1 cellular context compared by ENCODE assay signal in the genomic region with DNA sequence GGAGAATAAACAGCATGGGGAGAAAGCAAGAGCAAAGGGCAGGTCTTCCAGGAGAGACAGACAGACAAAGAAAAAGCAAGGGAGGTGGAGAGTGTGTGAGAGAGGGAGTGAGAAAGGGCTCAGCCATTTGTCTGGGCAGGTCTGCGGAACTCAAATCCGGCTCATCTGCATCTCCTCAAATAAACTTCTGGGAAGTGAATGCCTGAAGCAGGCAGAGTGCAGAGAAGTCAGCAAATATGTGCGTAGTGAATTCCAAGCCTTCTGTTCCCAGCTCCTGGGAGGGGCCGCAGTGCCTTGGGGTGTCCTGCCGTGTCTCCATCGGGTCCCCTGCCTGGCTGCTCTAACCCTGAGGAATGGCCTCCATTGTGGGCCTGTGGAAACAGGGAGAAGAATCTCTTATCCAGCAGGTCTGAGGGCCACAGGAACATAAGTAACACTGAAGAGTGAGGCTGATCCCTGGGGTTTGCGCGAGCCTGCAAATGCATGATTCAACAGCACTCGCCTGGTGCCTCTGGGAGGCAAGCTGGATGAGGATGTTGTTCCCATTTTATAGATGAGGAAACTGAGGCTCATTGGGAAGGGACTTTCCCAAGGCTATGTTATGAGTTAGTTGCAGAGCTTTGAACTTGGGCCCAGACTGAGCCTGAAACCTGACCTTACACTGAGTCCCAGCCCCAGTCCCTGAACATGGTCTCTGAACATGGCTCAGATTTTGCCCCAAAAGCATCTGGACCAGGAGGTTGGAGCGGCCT.
TF ChIP-seq lines count a peak whose summit lies in the region.

No MANE protein-coding gene starts in this region.

TF ChIP-seq in GM23338, 12 proteins besides CTCF, POLR2A, EP300 and RAD21 (continued from another document):
- TF ChIP-seq, protein P1, sequence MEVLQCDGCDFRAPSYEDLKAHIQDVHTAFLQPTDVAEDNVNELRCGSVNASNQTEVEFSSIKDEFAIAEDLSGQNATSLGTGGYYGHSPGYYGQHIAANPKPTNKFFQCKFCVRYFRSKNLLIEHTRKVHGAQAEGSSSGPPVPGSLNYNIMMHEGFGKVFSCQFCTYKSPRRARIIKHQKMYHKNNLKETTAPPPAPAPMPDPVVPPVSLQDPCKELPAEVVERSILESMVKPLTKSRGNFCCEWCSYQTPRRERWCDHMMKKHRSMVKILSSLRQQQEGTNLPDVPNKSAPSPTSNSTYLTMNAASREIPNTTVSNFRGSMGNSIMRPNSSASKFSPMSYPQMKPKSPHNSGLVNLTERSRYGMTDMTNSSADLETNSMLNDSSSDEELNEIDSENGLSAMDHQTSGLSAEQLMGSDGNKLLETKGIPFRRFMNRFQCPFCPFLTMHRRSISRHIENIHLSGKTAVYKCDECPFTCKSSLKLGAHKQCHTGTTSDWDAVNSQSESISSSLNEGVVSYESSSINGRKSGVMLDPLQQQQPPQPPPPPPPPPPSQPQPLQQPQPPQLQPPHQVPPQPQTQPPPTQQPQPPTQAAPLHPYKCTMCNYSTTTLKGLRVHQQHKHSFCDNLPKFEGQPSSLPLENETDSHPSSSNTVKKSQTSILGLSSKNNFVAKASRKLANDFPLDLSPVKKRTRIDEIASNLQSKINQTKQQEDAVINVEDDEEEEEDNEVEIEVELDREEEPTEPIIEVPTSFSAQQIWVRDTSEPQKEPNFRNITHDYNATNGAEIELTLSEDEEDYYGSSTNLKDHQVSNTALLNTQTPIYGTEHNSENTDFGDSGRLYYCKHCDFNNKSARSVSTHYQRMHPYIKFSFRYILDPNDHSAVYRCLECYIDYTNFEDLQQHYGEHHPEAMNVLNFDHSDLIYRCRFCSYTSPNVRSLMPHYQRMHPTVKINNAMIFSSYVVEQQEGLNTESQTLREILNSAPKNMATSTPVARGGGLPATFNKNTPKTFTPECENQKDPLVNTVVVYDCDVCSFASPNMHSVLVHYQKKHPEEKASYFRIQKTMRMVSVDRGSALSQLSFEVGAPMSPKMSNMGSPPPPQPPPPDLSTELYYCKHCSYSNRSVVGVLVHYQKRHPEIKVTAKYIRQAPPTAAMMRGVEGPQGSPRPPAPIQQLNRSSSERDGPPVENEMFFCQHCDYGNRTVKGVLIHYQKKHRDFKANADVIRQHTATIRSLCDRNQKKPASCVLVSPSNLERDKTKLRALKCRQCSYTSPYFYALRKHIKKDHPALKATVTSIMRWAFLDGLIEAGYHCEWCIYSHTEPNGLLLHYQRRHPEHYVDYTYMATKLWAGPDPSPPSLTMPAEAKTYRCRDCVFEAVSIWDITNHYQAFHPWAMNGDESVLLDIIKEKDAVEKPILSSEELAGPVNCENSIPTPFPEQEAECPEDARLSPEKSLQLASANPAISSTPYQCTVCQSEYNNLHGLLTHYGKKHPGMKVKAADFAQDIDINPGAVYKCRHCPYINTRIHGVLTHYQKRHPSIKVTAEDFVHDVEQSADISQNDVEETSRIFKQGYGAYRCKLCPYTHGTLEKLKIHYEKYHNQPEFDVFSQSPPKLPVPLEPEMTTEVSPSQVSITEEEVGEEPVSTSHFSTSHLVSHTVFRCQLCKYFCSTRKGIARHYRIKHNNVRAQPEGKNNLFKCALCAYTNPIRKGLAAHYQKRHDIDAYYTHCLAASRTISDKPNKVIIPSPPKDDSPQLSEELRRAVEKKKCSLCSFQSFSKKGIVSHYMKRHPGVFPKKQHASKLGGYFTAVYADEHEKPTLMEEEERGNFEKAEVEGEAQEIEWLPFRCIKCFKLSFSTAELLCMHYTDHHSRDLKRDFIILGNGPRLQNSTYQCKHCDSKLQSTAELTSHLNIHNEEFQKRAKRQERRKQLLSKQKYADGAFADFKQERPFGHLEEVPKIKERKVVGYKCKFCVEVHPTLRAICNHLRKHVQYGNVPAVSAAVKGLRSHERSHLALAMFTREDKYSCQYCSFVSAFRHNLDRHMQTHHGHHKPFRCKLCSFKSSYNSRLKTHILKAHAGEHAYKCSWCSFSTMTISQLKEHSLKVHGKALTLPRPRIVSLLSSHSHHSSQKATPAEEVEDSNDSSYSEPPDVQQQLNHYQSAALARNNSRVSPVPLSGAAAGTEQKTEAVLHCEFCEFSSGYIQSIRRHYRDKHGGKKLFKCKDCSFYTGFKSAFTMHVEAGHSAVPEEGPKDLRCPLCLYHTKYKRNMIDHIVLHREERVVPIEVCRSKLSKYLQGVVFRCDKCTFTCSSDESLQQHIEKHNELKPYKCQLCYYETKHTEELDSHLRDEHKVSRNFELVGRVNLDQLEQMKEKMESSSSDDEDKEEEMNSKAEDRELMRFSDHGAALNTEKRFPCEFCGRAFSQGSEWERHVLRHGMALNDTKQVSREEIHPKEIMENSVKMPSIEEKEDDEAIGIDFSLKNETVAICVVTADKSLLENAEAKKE (CRISPR knock-in tag; IDR thresholded peaks at IDR 0.05), result no peak
- TF ChIP-seq JUNB (IDR thresholded peaks at IDR 0.05; ENCODE audit: unreplicated experiment) (no peak), EZH2phosphoT487 (IDR thresholded peaks at IDR 0.05; ENCODE audit: unreplicated experiment) (no peak), STAT1 (IDR thresholded peaks at IDR 0.05; ENCODE audit: unreplicated experiment) (no peak)
